Comparison of ENCODE assay signal across 25 cellular contexts in the genomic region with DNA sequence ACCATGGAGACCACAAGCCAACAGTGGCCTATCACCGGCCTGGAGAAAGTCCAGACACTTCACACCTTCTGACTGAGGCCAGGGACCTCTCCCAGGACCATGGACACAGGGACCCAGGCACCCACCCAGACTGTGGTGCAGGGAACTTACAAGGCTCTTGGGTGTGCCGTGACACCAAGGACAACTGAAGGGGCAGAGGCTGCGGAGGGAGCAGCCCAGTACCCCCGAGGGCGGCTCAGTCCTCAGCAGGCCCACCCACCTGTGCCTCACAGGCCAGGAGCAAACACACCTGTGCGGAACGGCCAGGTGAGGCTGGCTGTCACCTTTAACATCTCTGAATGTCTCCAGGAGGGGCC.
"Had no signal": no experiment of that assay in that cellular context is flagged by ENCODE, and none has a peak within 500 bp of the region (broad histone marks: within the 10 kb centered on the region; RNA-seq: fewer than 3 reads in every experiment).

No MANE protein-coding gene starts in this region.

- H3K27ac ChIP-seq: parathyroid adenoma, psoas muscle, testis, transverse colon, uterus had no signal

- DNase-seq: activated CD4-positive, alpha-beta T cell treated with anti-CD3 and anti-CD28 coated beads for 1 hour; activated CD8-positive, alpha-beta memory T cell treated with anti-CD3 and anti-CD28 coated beads, Interleukin-2, amount 10 ng/mL, durations not matched to agents 7 days and 5 days; activated CD8-positive, alpha-beta T cell treated with anti-CD3 and anti-CD28 coated beads, Interleukin-2, amount 10 ng/mL, durations not matched to agents 7 days and 5 days; activated effector memory CD4-positive, alpha-beta T cell treated with Interleukin-2 at 50 U/mL for 16 hours; activated naive CD4-positive, alpha-beta T cell treated with Interleukin-2 at 50 U/mL for 16 hours; amygdala; caudate nucleus; endodermal cell; foreskin fibroblast; head of caudate nucleus; hypothalamus; kidney glomerular epithelial cell; mesendoderm; nucleus accumbens; testis; transverse colon; uterus had no signal

- H3K27me3 Mint-ChIP-seq: activated CD8-positive, alpha-beta memory T cell treated with anti-CD3 and anti-CD28 coated beads, Interleukin-2, amount 10 ng/mL, durations not matched to agents 7 days and 5 days had no signal

- H3K36me3 ChIP-seq: transverse colon, uterus had no signal

- H3K4me3 Mint-ChIP-seq: activated CD8-positive, alpha-beta memory T cell treated with anti-CD3 and anti-CD28 coated beads, Interleukin-2, amount 10 ng/mL, durations not matched to agents 7 days and 5 days; activated CD8-positive, alpha-beta T cell treated with anti-CD3 and anti-CD28 coated beads, Interleukin-2, amount 10 ng/mL, durations not matched to agents 7 days and 5 days; activated T-cell treated with anti-CD3 and anti-CD28 coated beads, Interleukin-2, amount 50 U/mL, for 72 hours; endodermal cell; WTC11 had no signal

- H3K27me3 ChIP-seq: testis, transverse colon, uterus had no signal

- H3K4me1 ChIP-seq: parathyroid adenoma, testis, uterus had no signal

- ATAC-seq: activated CD8-positive, alpha-beta memory T cell treated with anti-CD3 and anti-CD28 coated beads, Interleukin-2, amount 10 ng/mL, durations not matched to agents 7 days and 5 days; activated CD8-positive, alpha-beta T cell treated with anti-CD3 and anti-CD28 coated beads, Interleukin-2, amount 10 ng/mL, durations not matched to agents 7 days and 5 days; esophagus mucosa; left lobe of liver; mucosa of descending colon; WTC11 had no signal

- H3K9me3 ChIP-seq: mucosa of descending colon, psoas muscle, testis, transverse colon, uterus had no signal

- H3K27ac Mint-ChIP-seq: activated CD8-positive, alpha-beta memory T cell treated with anti-CD3 and anti-CD28 coated beads, Interleukin-2, amount 10 ng/mL, durations not matched to agents 7 days and 5 days; activated CD8-positive, alpha-beta T cell treated with anti-CD3 and anti-CD28 coated beads, Interleukin-2, amount 10 ng/mL, durations not matched to agents 7 days and 5 days; activated T-cell treated with anti-CD3 and anti-CD28 coated beads, Interleukin-2, amount 50 U/mL, for 72 hours; endodermal cell had no signal

- H3K9ac ChIP-seq: parathyroid adenoma had no signal

- H3K9me3 Mint-ChIP-seq: activated T-cell treated with anti-CD3 and anti-CD28 coated beads, Interleukin-2, amount 50 U/mL, for 72 hours; endodermal cell; WTC11 had no signal

- H2AFZ ChIP-seq: parathyroid adenoma had no signal

- H3K36me3 Mint-ChIP-seq: activated CD8-positive, alpha-beta memory T cell treated with anti-CD3 and anti-CD28 coated beads, Interleukin-2, amount 10 ng/mL, durations not matched to agents 7 days and 5 days; WTC11 had no signal

- H3K4me3 ChIP-seq: lung, mucosa of descending colon, psoas muscle, testis, transverse colon, uterus had no signal
